Comparison of ENCODE assay signal across 8 cellular contexts in genomic region chr15:52020253-52021085, GRCh38. TPM values are rescaled to one million over a fixed set of nuclear protein-coding genes. Genes with fewer than 3 reads are reported as not detected.
A peak's percentile ranks its signal among the peaks of the same experiment; 100 is the strongest.
DNase-seq lines count a peak whose midpoint lies in the region; ATAC-seq lines count a peak whose summit lies in the region.

No MANE protein-coding gene starts in this region.

- whole genome bisulfite sequencing in adipose tissue, 3 donors: 2 to 6% (median 4%) methylated on average over 10 of the region's 10 CpGs

- ATAC-seq in stimulated activated memory B cell treated with anti-CD40 and anti-IgM and Interleukin-4, amounts not matched to agents 10 μg/mL and 1 μg/mL and 100 μg/mL, for 72 hours: no peak

- peaks cover 56% of the 10 kb centered on the region for H4K20me1 ChIP-seq in BLaER1

- H3K36me3 Mint-ChIP-seq in immature natural killer cell: no peaks in the 10 kb centered on the region
- H3K36me3 Mint-ChIP-seq in stimulated activated memory B cell treated with anti-CD40 and anti-IgM and Interleukin-4, amounts not matched to agents 10 μg/mL and 1 μg/mL and 100 μg/mL, for 72 hours: peaks cover 5% of the 10 kb centered on the region

- H3K9me3 ChIP-seq in BLaER1 (peaks cover 15% of the 10 kb centered on the region; the same call in 1 of the 2 replicates), HUES48 (ENCODE audit: control insufficient read depth, insufficient read depth, low read length) (no peaks in the 10 kb centered on the region)

- peak overlapping the region; percentile 70 for H3K4me2 ChIP-seq in BLaER1

- no peak for DNase-seq in immature natural killer cell
- DNase-seq in GM19238 (ENCODE audit: insufficient read length, low spot score): no peak
- no peak for DNase-seq in Ammon's horn (ENCODE audit: low spot score)
- no peak for DNase-seq in SK-N-DZ (ENCODE audit: low spot score)

- peak overlapping the region; percentile 79 for H3K4me3 ChIP-seq in BLaER1
- peak overlapping the region; percentile 96 for H3K4me3 ChIP-seq in HUES48 (ENCODE audit: low read depth, low read length)

- no peaks in the 10 kb centered on the region for H3K9me3 Mint-ChIP-seq in immature natural killer cell
- H3K9me3 Mint-ChIP-seq in stimulated activated memory B cell treated with anti-CD40 and anti-IgM and Interleukin-4, amounts not matched to agents 10 μg/mL and 1 μg/mL and 100 μg/mL, for 72 hours: no peaks in the 10 kb centered on the region

- H3K27me3 ChIP-seq in BLaER1: no peaks in the 10 kb centered on the region
- no peaks in the 10 kb centered on the region for H3K27me3 ChIP-seq in HUES48 (ENCODE audit: control insufficient read depth, insufficient read depth, low read length)

- H3K27ac ChIP-seq in BLaER1 (peak overlapping the region; percentile 95), HUES48 (ENCODE audit: low read depth, low read length) (peak overlapping the region; percentile 96), adipose tissue (ENCODE audit: low read depth, low read length) (peak overlapping the region; percentile 99)

- H3K27ac Mint-ChIP-seq in immature natural killer cell: peak overlapping the region; percentile 91 to 95 (median 94)
- H3K27ac Mint-ChIP-seq in stimulated activated memory B cell treated with anti-CD40 and anti-IgM and Interleukin-4, amounts not matched to agents 10 μg/mL and 1 μg/mL and 100 μg/mL, for 72 hours: peak overlapping the region; percentile 100

- H3K27me3 Mint-ChIP-seq in immature natural killer cell (ENCODE audit: low read depth in 3 of 3): peaks cover 9 to 22% (median 17%) of the 10 kb centered on the region in 3 donors
- no peaks in the 10 kb centered on the region for H3K27me3 Mint-ChIP-seq in stimulated activated memory B cell treated with anti-CD40 and anti-IgM and Interleukin-4, amounts not matched to agents 10 μg/mL and 1 μg/mL and 100 μg/mL, for 72 hours

- H3K4me1 ChIP-seq in BLaER1: peaks cover 40% of the 10 kb centered on the region
- H3K4me1 ChIP-seq in HUES48 (ENCODE audit: control insufficient read depth, insufficient read depth, low read length): peaks cover 24% of the 10 kb centered on the region

- peak overlapping the region; percentile 96 for H3K9ac ChIP-seq in BLaER1
- peak overlapping the region; percentile 86 for H3K9ac ChIP-seq in HUES48 (ENCODE audit: low read depth, low read length)

- H3K4me1 Mint-ChIP-seq in immature natural killer cell: peaks cover 30 to 34% of the 10 kb centered on the region in 2 donors
- peaks cover 45% of the 10 kb centered on the region for H3K4me1 Mint-ChIP-seq in stimulated activated memory B cell treated with anti-CD40 and anti-IgM and Interleukin-4, amounts not matched to agents 10 μg/mL and 1 μg/mL and 100 μg/mL, for 72 hours

- H3K36me3 ChIP-seq in BLaER1 (peaks cover 10% of the 10 kb centered on the region), HUES48 (ENCODE audit: control insufficient read depth, insufficient read depth, low read length) (no peaks in the 10 kb centered on the region)

- peak overlapping the region; percentile 84 to 96 (median 87) for H3K4me3 Mint-ChIP-seq in immature natural killer cell
- peak overlapping the region; percentile 91 for H3K4me3 Mint-ChIP-seq in stimulated activated memory B cell treated with anti-CD40 and anti-IgM and Interleukin-4, amounts not matched to agents 10 μg/mL and 1 μg/mL and 100 μg/mL, for 72 hours

RNA-seq across cellular contexts. Expression of gene MAPK6, which starts 1.4 kb away (rescaled TPM):
- polyA plus RNA-seq in adipose tissue (10 to 100 TPM in 2 of 3 donors, 1 to 10 TPM in 1; 4.1 to 11.3 (median 10.1) TPM), immature natural killer cell (1 to 10 TPM; 2.4 to 5.1 (median 4.9) TPM)
- polyA plus RNA-seq in SK-N-DZ (2014; cell fraction: cytosol; rRNA removed): 41.8 and 47.4 TPM in 2 replicates
- polyA plus RNA-seq in SK-N-DZ (2014; cell fraction: nucleus; rRNA removed): 16.2 and 16.5 TPM in 2 replicates

RNA-seq across cellular contexts. Expression of gene LEO1, which starts 48.9 kb away (rescaled TPM):
- polyA plus RNA-seq in adipose tissue (10 to 100 TPM in 1 of 3 donors, 1 to 10 TPM in 2; 7.2 to 11.2 (median 9.2) TPM), immature natural killer cell (10 to 100 TPM; 10.4 to 30.0 (median 16.2) TPM)
- 35.2 and 38.3 TPM in 2 replicates for polyA plus RNA-seq in SK-N-DZ (2014; cell fraction: cytosol; rRNA removed)
- 21.0 and 23.0 TPM in 2 replicates for polyA plus RNA-seq in SK-N-DZ (2014; cell fraction: nucleus; rRNA removed)
